Comparison of ENCODE assay signal across 9 cellular contexts in the genomic region with DNA sequence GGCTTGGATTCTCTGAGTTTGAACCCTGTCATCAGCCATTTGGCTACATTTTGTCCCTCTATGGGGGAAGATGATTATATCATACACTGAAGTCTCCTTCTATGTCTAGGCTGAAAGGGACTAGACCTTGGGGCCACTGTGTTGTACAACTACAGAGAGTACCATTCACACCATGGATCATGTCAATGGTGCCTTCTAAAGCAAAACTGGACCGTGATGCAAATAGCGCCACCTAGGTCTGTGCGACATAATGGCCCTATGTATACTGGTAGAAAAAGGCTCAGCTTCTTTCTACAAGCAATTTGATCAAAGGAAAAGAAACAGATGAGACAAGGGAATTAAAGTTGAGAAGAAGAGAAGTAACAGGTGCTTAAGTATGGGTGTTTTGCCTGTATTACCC.
DNase-seq lines count a peak whose midpoint lies in the region; ATAC-seq and TF ChIP-seq lines count a peak whose summit lies in the region.
"Had no signal": no experiment of that assay in that cellular context is flagged by ENCODE, and none has a peak within 500 bp of the region (broad histone marks: within the 10 kb centered on the region; RNA-seq: fewer than 3 reads in every experiment).

No MANE protein-coding gene starts in this region.

- in situ Hi-C loops in KBM-7 (cut with MboI; ENCODE audit: low pct_unique_long_range_greater_than_20kb, low sequenced_read_pairs): no loop called here
- in situ Hi-C loops in astrocyte of the spinal cord (cut with HindIII; ENCODE audit: low sequenced_read_pairs): no loop called here

- H3K4me1 Mint-ChIP-seq in nephron progenitor cell: no peaks in the 10 kb centered on the region

- DNase-seq in Daoy (ENCODE audit: low read depth): peak; percentile 29
- peak; percentile 30 for DNase-seq in KBM-7
- no peak for DNase-seq in astrocyte of the spinal cord (ENCODE audit: low read depth, low spot score)
- DNase-seq in nephron progenitor cell: peak; percentile 21
- DNase-seq in ureter (ENCODE audit: low spot score): no peak

- no peak for ATAC-seq in GM18502 (IDR thresholded peaks at IDR 0.05; ENCODE audit: poor library complexity, unreplicated experiment)
- no peak for ATAC-seq in HG03571 (IDR thresholded peaks at IDR 0.05; ENCODE audit: unreplicated experiment)
- no peak for ATAC-seq in GM21526 (IDR thresholded peaks at IDR 0.05; ENCODE audit: low FRiP score, unreplicated experiment)
- ATAC-seq: effector memory CD8-positive, alpha-beta T cell had no signal

- H3K36me3 Mint-ChIP-seq in nephron progenitor cell (ENCODE audit: low read depth): no peaks in the 10 kb centered on the region

- H3K4me3 ChIP-seq in astrocyte of the spinal cord (ENCODE audit: low read depth, low read length): no peak overlapping the region

- no peak overlapping the region for H3K4me3 Mint-ChIP-seq in nephron progenitor cell
- H3K4me3 Mint-ChIP-seq: effector memory CD8-positive, alpha-beta T cell had no signal

- H3K9me3 Mint-ChIP-seq in nephron progenitor cell: no peaks in the 10 kb centered on the region
- H3K9me3 Mint-ChIP-seq: effector memory CD8-positive, alpha-beta T cell had no signal

- peaks cover 27% of the 10 kb centered on the region for H3K27me3 Mint-ChIP-seq in nephron progenitor cell (ENCODE audit: low read depth, poor library complexity)

- H3K27ac Mint-ChIP-seq in nephron progenitor cell: peak overlapping the region; percentile 20
- H3K27ac Mint-ChIP-seq: effector memory CD8-positive, alpha-beta T cell had no signal

- TF ChIP-seq CTCF in astrocyte of the spinal cord (IDR thresholded peaks at IDR 0.05; ENCODE audit: low read depth, low read length) (peak; percentile 54), nephron progenitor cell (IDR thresholded peaks at IDR 0.05) (no peak)

Comparison
In these comparisons a context has a peak if more than half of its experiments do, and no peak if none do; other contexts are left out.
1. DNase-seq: peak in Daoy (single experiment), KBM-7 (single experiment) and nephron progenitor cell (single experiment); none in astrocyte of the spinal cord (single experiment) and ureter (single experiment).